ENCODE assay signal across 8 cellular contexts in the genomic region with DNA sequence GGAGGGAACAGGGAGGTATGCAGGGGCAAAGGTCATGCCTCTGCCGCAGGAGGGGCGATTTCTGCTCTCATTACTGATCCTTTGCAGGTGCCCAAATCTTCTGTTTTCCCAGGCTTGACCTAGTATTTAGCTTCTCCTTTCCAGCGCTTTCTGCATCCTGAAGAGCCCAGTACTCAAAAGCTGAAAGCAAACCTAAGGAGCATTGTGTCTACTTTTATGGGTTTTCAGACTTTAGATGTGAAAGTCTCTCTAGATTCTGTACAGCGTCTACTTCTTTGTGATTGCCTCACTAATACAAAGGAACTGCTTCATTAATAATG. TPM values are rescaled to one million over a fixed set of nuclear protein-coding genes. Genes with fewer than 3 reads are reported as not detected.
DNase-seq lines count a peak whose midpoint lies in the region; TF ChIP-seq lines count a peak whose summit lies in the region.

No MANE protein-coding gene starts in this region.

- POLR2A ChIA-PET in PC-9 (lab: Charles Lee; ENCODE audit: unreplicated experiment) = interaction anchor here (0.6 kb wide), 1 partner anchor 348 kb away, joined by 3 read pairs; no protein-coding TSS in a partner anchor

- H3K9me3 ChIP-seq in DOHH2 (ENCODE audit: control insufficient read depth, insufficient read depth, low read length) = no peaks in the 10 kb centered on the region
- H3K9me3 ChIP-seq in PC-9 (ENCODE audit: insufficient read depth, low read depth) = no peaks in the 10 kb centered on the region
- H3K9me3 ChIP-seq in ovary = no peaks in the 10 kb centered on the region

- TF ChIP-seq CTCF in DOHH2 (IDR thresholded peaks at IDR 0.05; ENCODE audit: low read depth, low read length, poor library complexity, severe bottlenecking) (no peak), PC-9 (conservative IDR thresholded peaks at IDR 0.05) (no peak), epithelial cell of proximal tubule (conservative IDR thresholded peaks at IDR 0.05; ENCODE audit: low read depth, low read length) (no peak), ovary (IDR thresholded peaks at IDR 0.05) (no peak)

- H3F3A ChIP-seq in DOHH2 (ENCODE audit: control insufficient read depth, insufficient read depth) = 0 out of 2 replicates have a peak, but pooled peaks cover 3% of the 10 kb centered on the region
- no peaks in the 10 kb centered on the region for H3F3A ChIP-seq in PC-9 (ENCODE audit: insufficient read depth, low read depth)

- H3K4me3 ChIP-seq in DOHH2 (ENCODE audit: low read length) (peak overlapping the region; percentile 79), PC-9 (peak overlapping the region; percentile 98), epithelial cell of proximal tubule (ENCODE audit: low read depth, low read length) (peak overlapping the region; percentile 93), ovary (peak overlapping the region; percentile 90)

- CTCF ChIA-PET in PC-9 (lab: Charles Lee) = interaction anchor here (0.7 kb wide), 1 partner anchor 16 kb away, joined by 3 read pairs; no protein-coding TSS in a partner anchor

- H3K4me1 ChIP-seq in DOHH2 (ENCODE audit: control insufficient read depth, low read length) (peaks cover 44% of the 10 kb centered on the region), PC-9 (replicated peaks; ENCODE audit: insufficient read depth) (peaks cover 23% of the 10 kb centered on the region), ovary (ENCODE audit: insufficient read depth) (peaks cover 13% of the 10 kb centered on the region)

- H3K27me3 ChIP-seq in DOHH2 (ENCODE audit: control insufficient read depth, low read length) (no peaks in the 10 kb centered on the region; the same call in 1 of the 2 replicates), PC-9 (ENCODE audit: insufficient read depth, low read depth) (no peaks in the 10 kb centered on the region), ovary (no peaks in the 10 kb centered on the region)

- no peaks in the 10 kb centered on the region for H3K9me2 ChIP-seq in DOHH2 (replicated peaks; ENCODE audit: control insufficient read depth, low read length)
- H3K9me2 ChIP-seq in PC-9 (ENCODE audit: insufficient read depth) = no peaks in the 10 kb centered on the region

- H4K20me1 ChIP-seq in DOHH2 (ENCODE audit: control insufficient read depth, insufficient read depth, low read depth, low read length) (peaks cover 9% of the 10 kb centered on the region; the same call in 1 of the 2 replicates), PC-9 (ENCODE audit: insufficient read depth) (peaks cover 9% of the 10 kb centered on the region)

- H2AFZ ChIP-seq in PC-9 = peak overlapping the region; percentile 60; the same call in 1 of the 2 replicates

- DNase-seq in PC-9 (no peak), epithelial cell of proximal tubule (ENCODE audit: low read depth) (no peak), ovary (no peak), NCI-H1417 treated with DMSO at 0.1 percent for 48 hours (lab: John Stamatoyannopoulos, UW) (no peak), EL (no peak), posterior cingulate gyrus (no peak)
- no peak for DNase-seq in central memory CD4-positive, alpha-beta T cell

- intact Hi-C loops in PC-9 (cut with micrococcal nuclease; ENCODE audit: unreplicated experiment) (no loop called here), ovary (cut with DNase I) (no loop called here), posterior cingulate gyrus (cut with DNase I) (no loop called here)

- no peak for TF ChIP-seq EP300 in ovary (IDR thresholded peaks at IDR 0.05)

- H3K36me3 ChIP-seq in DOHH2 (ENCODE audit: control insufficient read depth, low read length) (peaks cover 22% of the 10 kb centered on the region), PC-9 (ENCODE audit: low read depth) (no peaks in the 10 kb centered on the region), ovary (no peaks in the 10 kb centered on the region)

- TF ChIP-seq POLR2A in ovary (IDR thresholded peaks at IDR 0.05) = no peak

- 0 to 1% (median 0%) methylated on average over 4 of the region's 4 CpGs for WGBS in ovary, 3 donors

- H3K27ac ChIP-seq in DOHH2 (ENCODE audit: low read depth, low read length) (peak overlapping the region; percentile 20; the same call in 1 of the 2 replicates), PC-9 (no peak overlapping the region), ovary (peak overlapping the region; percentile 8 to 65)

- no TSS peak for BruUV-seq in PC-9 (replicated peaks; lab: Mats Ljungman, UMichigan)

- H3K79me2 ChIP-seq in DOHH2 (ENCODE audit: control insufficient read depth, low read length) = peaks cover 55% of the 10 kb centered on the region
- peaks cover 50% of the 10 kb centered on the region for H3K79me2 ChIP-seq in PC-9 (ENCODE audit: low read depth)

- H3K4me2 ChIP-seq in DOHH2 (ENCODE audit: low read length) (peak overlapping the region; percentile 96), PC-9 (peak overlapping the region; percentile 93)

RNA-seq across cellular contexts. Expression of gene GBF1, which starts 0.6 kb away (rescaled TPM):
- total RNA-seq in PC-9 (2021) = 18.6 and 28.3 TPM in 2 replicates
- 30.7 and 36.3 TPM in 2 replicates for total RNA-seq in epithelial cell of proximal tubule
- 10 to 100 TPM; 14.1 to 43.2 (median 34.4) TPM for total RNA-seq in ovary
- polyA plus RNA-seq in ovary = 10 to 100 TPM; 13.2 to 34.6 TPM

RNA-seq across cellular contexts. Expression of gene PITX3, which starts 4.6 kb away (rescaled TPM):
- total RNA-seq in PC-9 (2021) = not detected in 2 replicates
- total RNA-seq in epithelial cell of proximal tubule = 0.65 and 2.7 TPM in 2 replicates
- not detected for total RNA-seq in ovary
- not detected for polyA plus RNA-seq in ovary

RNA-seq across cellular contexts. Expression of gene ELOVL3, which starts 19.8 kb away (rescaled TPM):
- total RNA-seq in PC-9 (2021) (0.61 and 0.88 TPM in 2 replicates), epithelial cell of proximal tubule (0.06 and 0.07 TPM in 2 replicates), ovary (not detected)
- polyA plus RNA-seq in ovary = 1 to 10 TPM in 1 of 2 donors, under 1 TPM in 1; 0.08 to 1.0 TPM
